Comparison of ENCODE assay signal across 8 cellular contexts in genomic region chr14:20460458-20461229, GRCh38. TPM values are rescaled to one million over a fixed set of nuclear protein-coding genes. Genes with fewer than 3 reads are reported as not detected.
DNase-seq lines count a peak whose midpoint lies in the region; ATAC-seq and TF ChIP-seq lines count a peak whose summit lies in the region.

No MANE protein-coding gene starts in this region.

- no peaks in the 10 kb centered on the region for H3K27me3 Mint-ChIP-seq in activated CD4-positive, alpha-beta T cell treated with anti-CD3 and anti-CD28 coated beads, Interleukin-2, amount 10 ng/mL, durations not matched to agents 7 days and 5 days
- peaks cover 15% of the 10 kb centered on the region for H3K27me3 Mint-ChIP-seq in endothelial cell (ENCODE audit: unreplicated experiment)
- no peaks in the 10 kb centered on the region for H3K27me3 Mint-ChIP-seq in natural killer cell (ENCODE audit: low read depth in 2 of 2)

- no peaks in the 10 kb centered on the region for H3K9me3 ChIP-seq in MG63
- no peaks in the 10 kb centered on the region for H3K9me3 ChIP-seq in upper lobe of left lung

- DNase-seq in AG09309 (ENCODE audit: low read depth) = no peak
- DNase-seq in MG63 = no peak
- DNase-seq in activated CD4-positive, alpha-beta T cell treated with anti-CD3 and anti-CD28 coated beads, Interleukin-2, amount 10 ng/mL, durations not matched to agents 7 days and 5 days = peak; percentile 66
- DNase-seq in endothelial cell (ENCODE audit: low spot score) = no peak
- no peak for DNase-seq in natural killer cell
- peak in 1 of 2 donors; percentile 66 for DNase-seq in upper lobe of left lung
- DNase-seq in ecto neural progenitor cell (ENCODE audit: low spot score) = no peak

- no peak for TF ChIP-seq POLR2A in upper lobe of left lung (IDR thresholded peaks at IDR 0.05)

- H3K9me3 Mint-ChIP-seq in activated CD4-positive, alpha-beta T cell treated with anti-CD3 and anti-CD28 coated beads, Interleukin-2, amount 10 ng/mL, durations not matched to agents 7 days and 5 days = no peaks in the 10 kb centered on the region
- H3K9me3 Mint-ChIP-seq in endothelial cell (ENCODE audit: unreplicated experiment) (no peaks in the 10 kb centered on the region), natural killer cell (no peaks in the 10 kb centered on the region)

- peaks cover 21 to 50% (median 34%) of the 10 kb centered on the region in 4 donors for H3K4me1 ChIP-seq in upper lobe of left lung

- H3K36me3 Mint-ChIP-seq in activated CD4-positive, alpha-beta T cell treated with anti-CD3 and anti-CD28 coated beads, Interleukin-2, amount 10 ng/mL, durations not matched to agents 7 days and 5 days (ENCODE audit: low read depth) = peaks cover 28% of the 10 kb centered on the region
- H3K36me3 Mint-ChIP-seq in endothelial cell (ENCODE audit: low read depth, unreplicated experiment) = peaks cover 32% of the 10 kb centered on the region
- peaks cover 7% of the 10 kb centered on the region for H3K36me3 Mint-ChIP-seq in natural killer cell

- H3K4me3 ChIP-seq in AG09309 (ENCODE audit: control insufficient read depth, low read depth, low read length) (peak overlapping the region; percentile 59), MG63 (peak overlapping the region; percentile 68), upper lobe of left lung (peak overlapping the region; percentile 80 to 98 (median 92))

- H3K27me3 ChIP-seq in MG63 (no peaks in the 10 kb centered on the region), upper lobe of left lung (no peaks in the 10 kb centered on the region)

- peak overlapping the region; percentile 87 for H3K4me3 Mint-ChIP-seq in activated CD4-positive, alpha-beta T cell treated with anti-CD3 and anti-CD28 coated beads, Interleukin-2, amount 10 ng/mL, durations not matched to agents 7 days and 5 days
- H3K4me3 Mint-ChIP-seq in endothelial cell (ENCODE audit: unreplicated experiment) (peak overlapping the region; percentile 96), natural killer cell (peak overlapping the region; percentile 89)

- H3K4me1 Mint-ChIP-seq in activated CD4-positive, alpha-beta T cell treated with anti-CD3 and anti-CD28 coated beads, Interleukin-2, amount 10 ng/mL, durations not matched to agents 7 days and 5 days = peaks cover 33% of the 10 kb centered on the region
- H3K4me1 Mint-ChIP-seq in endothelial cell (ENCODE audit: unreplicated experiment) = peaks cover 22% of the 10 kb centered on the region
- peaks cover 26 to 33% of the 10 kb centered on the region in 2 donors for H3K4me1 Mint-ChIP-seq in natural killer cell

- no peak for TF ChIP-seq EP300 in upper lobe of left lung (IDR thresholded peaks at IDR 0.05)

- no peak for TF ChIP-seq CTCF in AG09309 (IDR thresholded peaks at IDR 0.05; ENCODE audit: control insufficient read depth, insufficient read depth, low read depth, low read length, missing control alignments)
- no peak for TF ChIP-seq CTCF in endothelial cell (IDR thresholded peaks at IDR 0.05; ENCODE audit: unreplicated experiment)
- TF ChIP-seq CTCF in natural killer cell (IDR thresholded peaks at IDR 0.05) = no peak
- no peak for TF ChIP-seq CTCF in upper lobe of left lung (IDR thresholded peaks at IDR 0.05)

- POLR2A ChIA-PET in activated CD4-positive, alpha-beta T cell treated with anti-CD3 and anti-CD28 coated beads, Interleukin-2, amount 10 ng/mL, durations not matched to agents 7 days and 5 days (lab: Charles Lee) = interaction anchor here (0.5 to 1.5 kb wide), 5 partner anchors 9 to 223 kb away, joined by 3 to 9 read pairs (median 5); partner anchors contain the start of genes PARP2 and PNP

- CTCF ChIA-PET in activated CD4-positive, alpha-beta T cell treated with anti-CD3 and anti-CD28 coated beads, Interleukin-2, amount 10 ng/mL, durations not matched to agents 7 days and 5 days (lab: Charles Lee) = interaction anchor here (0.6 to 1.1 kb wide), 4 partner anchors 20 to 119 kb away, joined by 3 to 5 read pairs (median 3); no protein-coding TSS in a partner anchor

- H3K36me3 ChIP-seq in MG63 (peaks cover 29% of the 10 kb centered on the region), upper lobe of left lung (peaks cover 8 to 39% (median 30%) of the 10 kb centered on the region in 4 donors)

- 3 to 16% methylated on average over 8 to 30 of the region's 32 CpGs for WGBS in upper lobe of left lung, 2 donors

- peak overlapping the region; percentile 93 for H3K27ac Mint-ChIP-seq in activated CD4-positive, alpha-beta T cell treated with anti-CD3 and anti-CD28 coated beads, Interleukin-2, amount 10 ng/mL, durations not matched to agents 7 days and 5 days
- peak overlapping the region; percentile 74 for H3K27ac Mint-ChIP-seq in endothelial cell (ENCODE audit: unreplicated experiment)
- H3K27ac Mint-ChIP-seq in natural killer cell = peak overlapping the region; percentile 94 to 95

- intact Hi-C loops in natural killer cell (cut with micrococcal nuclease) = loop anchor here (1.0 to 5.0 kb wide), 2 partner anchors 10 to 642 kb away; partner anchors contain the start of gene TMEM253

- peak overlapping the region; percentile 86 to 99 (median 96) for H3K27ac ChIP-seq in upper lobe of left lung

- peak; percentile 14 for ATAC-seq in GM21381 (IDR thresholded peaks at IDR 0.05; ENCODE audit: unreplicated experiment)
- peak in 1 of 3 donors; percentile 0 for ATAC-seq in natural killer cell
- peak in 1 of 2 donors; percentile 31 for ATAC-seq in upper lobe of left lung (ENCODE audit: low FRiP score in 2 of 2)

RNA-seq across cellular contexts. Expression of gene PIP4P1, which starts 0.6 kb away (rescaled TPM):
- 21.4 and 23.3 TPM in 2 replicates for total RNA-seq in MG63 (2014; rRNA removed; shearing (Covaris generic); ENCODE audit: low replicate concordance)
- total RNA-seq in activated CD4-positive, alpha-beta T cell treated with anti-CD3 and anti-CD28 coated beads, Interleukin-2, amount 10 ng/mL, durations not matched to agents 7 days and 5 days = 10 to 100 TPM; 33.9 to 40.8 TPM
- total RNA-seq in endothelial cell (ENCODE audit: unreplicated experiment) = 36.8 TPM
- 10 to 100 TPM; 61.5 to 68.2 (median 63.3) TPM for total RNA-seq in natural killer cell
- 10 to 100 TPM; 20.8 to 58.7 (median 34.2) TPM for total RNA-seq in upper lobe of left lung

RNA-seq across cellular contexts. Expression of gene APEX1, which starts 5.6 kb away (rescaled TPM):
- total RNA-seq in MG63 (2014; rRNA removed; shearing (Covaris generic); ENCODE audit: low replicate concordance) = 145 and 217 TPM in 2 replicates
- 100 to 1,000 TPM; 131 to 144 TPM for total RNA-seq in activated CD4-positive, alpha-beta T cell treated with anti-CD3 and anti-CD28 coated beads, Interleukin-2, amount 10 ng/mL, durations not matched to agents 7 days and 5 days
- total RNA-seq in endothelial cell (ENCODE audit: unreplicated experiment) = 230 TPM
- total RNA-seq in natural killer cell = 10 to 100 TPM; 66.0 to 77.6 (median 74.9) TPM
- total RNA-seq in upper lobe of left lung = 100 to 1,000 TPM in 4 of 6 donors, 10 to 100 TPM in 2; 81.5 to 134 (median 119) TPM

RNA-seq across cellular contexts. Expression of gene OSGEP, which starts 6.0 kb away (rescaled TPM):
- total RNA-seq in MG63 (2014; rRNA removed; shearing (Covaris generic); ENCODE audit: low replicate concordance) = 31.7 and 47.5 TPM in 2 replicates
- 10 to 100 TPM; 58.5 to 59.8 TPM for total RNA-seq in activated CD4-positive, alpha-beta T cell treated with anti-CD3 and anti-CD28 coated beads, Interleukin-2, amount 10 ng/mL, durations not matched to agents 7 days and 5 days
- 46.1 TPM for total RNA-seq in endothelial cell (ENCODE audit: unreplicated experiment)
- total RNA-seq in natural killer cell = 10 to 100 TPM; 60.1 to 65.4 (median 63.3) TPM
- total RNA-seq in upper lobe of left lung = 10 to 100 TPM; 31.7 to 58.8 (median 48.1) TPM

RNA-seq across cellular contexts. Expression of gene PNP, which starts 8.6 kb away (rescaled TPM):
- 21.3 and 26.7 TPM in 2 replicates for total RNA-seq in MG63 (2014; rRNA removed; shearing (Covaris generic); ENCODE audit: low replicate concordance)
- total RNA-seq in activated CD4-positive, alpha-beta T cell treated with anti-CD3 and anti-CD28 coated beads, Interleukin-2, amount 10 ng/mL, durations not matched to agents 7 days and 5 days = 100 to 1,000 TPM; 178 to 183 TPM
- 322 TPM for total RNA-seq in endothelial cell (ENCODE audit: unreplicated experiment)
- total RNA-seq in natural killer cell = 10 to 100 TPM; 49.5 to 76.8 (median 51.8) TPM
- 10 to 100 TPM in 5 of 6 donors, 1 to 10 TPM in 1; 6.3 to 98.8 (median 32.9) TPM for total RNA-seq in upper lobe of left lung

RNA-seq across cellular contexts. Expression of gene KLHL33, which starts 24.7 kb away (rescaled TPM):
- total RNA-seq in MG63 (2014; rRNA removed; shearing (Covaris generic); ENCODE audit: low replicate concordance) = not detected in 2 replicates
- under 1 TPM; 0.15 to 0.17 TPM for total RNA-seq in activated CD4-positive, alpha-beta T cell treated with anti-CD3 and anti-CD28 coated beads, Interleukin-2, amount 10 ng/mL, durations not matched to agents 7 days and 5 days
- total RNA-seq in endothelial cell (ENCODE audit: unreplicated experiment) (0.08 TPM), natural killer cell (under 1 TPM; 0.25 to 0.97 (median 0.31) TPM), upper lobe of left lung (under 1 TPM in 3 of 6 donors, not detected in 3; 0.22 to 0.60 (median 0.24) TPM)
